In the genomic region with DNA sequence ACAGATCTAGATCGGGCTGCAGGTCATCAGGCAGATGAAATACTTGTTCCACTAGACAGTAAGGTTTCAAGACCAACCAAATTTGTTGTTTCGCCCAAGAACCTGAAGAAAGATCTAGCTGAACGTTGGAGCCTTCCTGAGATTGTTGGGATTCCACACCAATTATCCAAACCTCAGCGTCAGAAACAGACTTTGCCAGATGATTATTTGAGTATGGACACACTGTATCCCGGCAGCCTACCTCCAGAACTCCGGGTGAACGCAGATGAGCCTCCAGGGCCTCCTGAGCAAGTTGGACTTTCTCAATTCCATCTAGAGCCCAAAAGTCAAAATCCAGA, we compare ENCODE assay signal across 31 cellular contexts.
"Had no signal": no experiment of that assay in that cellular context is flagged by ENCODE, and none has a peak within 500 bp of the region (broad histone marks: within the 10 kb centered on the region; RNA-seq: fewer than 3 reads in every experiment).

No MANE protein-coding gene starts in this region.

- DNase-seq: activated B cell treated with CpG ODN at 0.5 μM for 24 hours; activated CD4-positive, alpha-beta T cell treated with anti-CD3 and anti-CD28 coated beads for 48 hours; activated CD4-positive, alpha-beta T cell treated with anti-CD3 and anti-CD28 coated beads, Interleukin-2, amount 50 U/mL, for 1 hour; activated CD4-positive, alpha-beta T cell treated with anti-CD3 and anti-CD28 coated beads, Interleukin-2, amount 50 U/mL, for 48 hours; activated CD8-positive, alpha-beta memory T cell treated with anti-CD3 and anti-CD28 coated beads for 24 hours; activated CD8-positive, alpha-beta T cell treated with anti-CD3 and anti-CD28 coated beads for 36 hours; activated effector memory CD4-positive, alpha-beta T cell treated with anti-CD3 and anti-CD28 coated beads, Interleukin-2, amount 50 U/mL, for 16 hours; activated naive CD4-positive, alpha-beta T cell treated with anti-CD3 and anti-CD28 coated beads, Interleukin-2, amount 10 ng/mL, durations not matched to agents 7 days and 5 days; activated naive CD8-positive, alpha-beta T cell treated with anti-CD3 and anti-CD28 coated beads, Interleukin-2, amount 10 ng/mL, durations not matched to agents 7 days and 5 days; activated T-cell treated with anti-CD3 and anti-CD28 coated beads, Interleukin-2, amount 50 U/mL, for 1 hour; activated T-cell treated with anti-CD3 and anti-CD28 coated beads, Interleukin-2, amount 50 U/mL, for 48 hours; cortex of kidney; dermis blood vessel endothelial cell; effector CD4-positive, alpha-beta T cell; effector memory CD8-positive, alpha-beta T cell; erythroblast; foreskin keratinocyte; SW 1271; T-cell; T1000; WERI-Rb-1 had no signal

- H3K27me3 ChIP-seq: esophagus muscularis mucosa, foreskin keratinocyte, gastroesophageal sphincter, heart right ventricle had no signal

- H3K4me3 ChIP-seq: esophagus muscularis mucosa, gastroesophageal sphincter, heart right ventricle had no signal

- H3K27me3 Mint-ChIP-seq: activated B cell treated with CpG ODN at 0.5 μM for 24 hours; activated CD8-positive, alpha-beta T cell treated with anti-CD3 and anti-CD28 coated beads for 36 hours; activated naive CD4-positive, alpha-beta T cell treated with anti-CD3 and anti-CD28 coated beads, Interleukin-2, amount 10 ng/mL, durations not matched to agents 7 days and 5 days; activated naive CD8-positive, alpha-beta T cell treated with anti-CD3 and anti-CD28 coated beads, Interleukin-2, amount 10 ng/mL, durations not matched to agents 7 days and 5 days; brain; central memory CD8-positive, alpha-beta T cell; effector memory CD8-positive, alpha-beta T cell; T-cell had no signal

- H3K9me3 Mint-ChIP-seq: activated B cell treated with CpG ODN at 0.5 μM for 24 hours; activated CD8-positive, alpha-beta T cell treated with anti-CD3 and anti-CD28 coated beads for 36 hours; activated naive CD4-positive, alpha-beta T cell treated with anti-CD3 and anti-CD28 coated beads, Interleukin-2, amount 10 ng/mL, durations not matched to agents 7 days and 5 days; activated naive CD4-positive, alpha-beta T cell treated with anti-CD3 and anti-CD28 coated beads, Interleukin-2, amount 50 U/mL, for 72 hours; activated naive CD8-positive, alpha-beta T cell treated with anti-CD3 and anti-CD28 coated beads, Interleukin-2, amount 10 ng/mL, durations not matched to agents 7 days and 5 days; activated T-helper 1 cell treated with anti-CD3 and anti-CD28 coated beads, Interleukin-12 subunit alpha, Interleukin-12 subunit beta, Interleukin-2, Interleukin-4 antibody, amounts not matched to agents 30 ng/mL and 10 ng/mL and 1 ng/mL, durations not matched to agents 14 hours and 24 hours and 36 hours; activated T-helper 2 cell treated with anti-CD3 and anti-CD28 coated beads, Interferon-gamma antibody, Interleukin-2, Interleukin-4, amounts not matched to agents 10 μg/mL and 5 μg/mL and 100 μg/mL, durations not matched to agents 14 hours and 24 hours and 36 hours; brain; central memory CD8-positive, alpha-beta T cell; effector memory CD8-positive, alpha-beta T cell; T-cell; T-helper 1 cell treated with Interleukin-12 subunit alpha and Interleukin-12 subunit beta and Interleukin-4 antibody, amounts not matched to agents 30 μg/mL and 1 μg/mL, for 36 hours had no signal

- H3K4me1 ChIP-seq: foreskin keratinocyte had no signal

- H3K27ac ChIP-seq: esophagus muscularis mucosa, foreskin keratinocyte, heart right ventricle, WERI-Rb-1 had no signal

- ATAC-seq: activated CD4-positive, CD25-positive, alpha-beta regulatory T cell treated with anti-CD3 and anti-CD28 coated beads, Interleukin-2, amount 50 U/mL, for 24 hours; activated CD8-positive, alpha-beta T cell treated with anti-CD3 and anti-CD28 coated beads for 36 hours; activated naive CD4-positive, alpha-beta T cell treated with anti-CD3 and anti-CD28 coated beads, Interleukin-2, amount 50 U/mL, for 72 hours; effector memory CD8-positive, alpha-beta T cell; gastroesophageal sphincter; heart right ventricle; T-cell had no signal

- H3K4me1 Mint-ChIP-seq: activated B cell treated with CpG ODN at 0.5 μM for 24 hours, brain had no signal

- H3K4me3 Mint-ChIP-seq: activated B cell treated with CpG ODN at 0.5 μM for 24 hours; activated CD8-positive, alpha-beta T cell treated with anti-CD3 and anti-CD28 coated beads for 36 hours; activated naive CD4-positive, alpha-beta T cell treated with anti-CD3 and anti-CD28 coated beads, Interleukin-2, amount 10 ng/mL, durations not matched to agents 7 days and 5 days; activated naive CD8-positive, alpha-beta T cell treated with anti-CD3 and anti-CD28 coated beads, Interleukin-2, amount 10 ng/mL, durations not matched to agents 7 days and 5 days; activated T-helper 1 cell treated with anti-CD3 and anti-CD28 coated beads, Interleukin-12 subunit alpha, Interleukin-12 subunit beta, Interleukin-2, Interleukin-4 antibody, amounts not matched to agents 30 ng/mL and 10 ng/mL and 1 ng/mL, durations not matched to agents 14 hours and 24 hours and 36 hours; brain; central memory CD8-positive, alpha-beta T cell; effector memory CD8-positive, alpha-beta T cell; T-cell; T-helper 1 cell treated with Interleukin-12 subunit alpha and Interleukin-12 subunit beta and Interleukin-4 antibody, amounts not matched to agents 30 μg/mL and 1 μg/mL, for 36 hours had no signal

- H3K27ac Mint-ChIP-seq: activated B cell treated with CpG ODN at 0.5 μM for 24 hours; activated CD8-positive, alpha-beta T cell treated with anti-CD3 and anti-CD28 coated beads for 36 hours; activated naive CD4-positive, alpha-beta T cell treated with anti-CD3 and anti-CD28 coated beads, Interleukin-2, amount 10 ng/mL, durations not matched to agents 7 days and 5 days; activated naive CD4-positive, alpha-beta T cell treated with anti-CD3 and anti-CD28 coated beads, Interleukin-2, amount 50 U/mL, for 72 hours; activated naive CD8-positive, alpha-beta T cell treated with anti-CD3 and anti-CD28 coated beads, Interleukin-2, amount 10 ng/mL, durations not matched to agents 7 days and 5 days; activated T-helper 1 cell treated with anti-CD3 and anti-CD28 coated beads, Interleukin-12 subunit alpha, Interleukin-12 subunit beta, Interleukin-2, Interleukin-4 antibody, amounts not matched to agents 30 ng/mL and 10 ng/mL and 1 ng/mL, durations not matched to agents 14 hours and 24 hours and 36 hours; activated T-helper 2 cell treated with anti-CD3 and anti-CD28 coated beads, Interferon-gamma antibody, Interleukin-2, Interleukin-4, amounts not matched to agents 10 μg/mL and 5 μg/mL and 100 μg/mL, durations not matched to agents 14 hours and 24 hours and 36 hours; T-cell; T-helper 1 cell treated with Interleukin-12 subunit alpha and Interleukin-12 subunit beta and Interleukin-4 antibody, amounts not matched to agents 30 μg/mL and 1 μg/mL, for 36 hours had no signal

- H3K9me3 ChIP-seq: esophagus muscularis mucosa, gastroesophageal sphincter, heart right ventricle had no signal
